In the genomic region with DNA sequence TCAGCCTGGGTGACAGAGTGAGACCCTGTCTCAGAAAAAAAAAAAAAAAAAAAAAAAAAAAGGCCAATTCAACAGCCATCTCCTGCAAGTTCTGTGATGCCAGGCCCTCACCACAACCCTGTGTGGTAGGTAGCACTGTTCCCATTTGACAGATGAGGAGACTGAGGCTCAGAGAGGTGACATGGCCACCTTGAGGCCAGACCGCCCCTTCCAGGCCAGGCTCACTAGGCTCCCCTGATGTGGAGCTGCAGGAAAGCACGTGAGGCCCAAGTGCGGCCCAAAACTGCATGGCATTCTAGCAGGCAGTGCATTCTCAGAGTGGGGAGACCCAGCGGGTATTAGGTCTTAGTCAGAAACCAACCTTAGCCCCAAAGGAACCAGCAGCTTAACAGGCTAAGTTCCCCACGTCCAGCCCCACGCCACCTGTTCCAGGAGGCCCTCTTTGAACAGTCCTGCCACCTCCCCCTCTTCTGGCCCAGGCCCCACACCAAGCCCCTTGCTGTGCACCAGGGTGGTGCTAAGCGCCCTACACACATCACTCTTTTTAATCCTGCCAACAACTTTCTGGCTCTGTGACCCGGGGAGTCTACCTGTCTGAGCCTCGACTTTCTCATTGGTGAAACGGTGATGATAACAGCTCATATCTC, we compare ENCODE assay signal across 1 cellular context.
TF ChIP-seq lines count a peak whose summit lies in the region.

No MANE protein-coding gene starts in this region.

TF ChIP-seq in endothelial cell of umbilical vein, 7 proteins besides CTCF, POLR2A, EP300 and RAD21:
- TF ChIP-seq FOS (IDR thresholded peaks at IDR 0.05; ENCODE audit: borderline replicate concordance, insufficient read depth, low read length) (no peak), GATA2 (IDR thresholded peaks at IDR 0.05; ENCODE audit: insufficient read depth, insufficient read length, low read depth, low read length) (no peak), EZH2 (IDR thresholded peaks at IDR 0.05; ENCODE audit: borderline replicate concordance, low read depth, low read length, severe bottlenecking) (no peak), JUN (IDR thresholded peaks at IDR 0.05; ENCODE audit: borderline replicate concordance, insufficient read depth, insufficient read length, low read depth) (no peak), MYC (IDR thresholded peaks at IDR 0.05; ENCODE audit: low read depth, low read length) (no peak)
- TF ChIP-seq, protein P1, sequence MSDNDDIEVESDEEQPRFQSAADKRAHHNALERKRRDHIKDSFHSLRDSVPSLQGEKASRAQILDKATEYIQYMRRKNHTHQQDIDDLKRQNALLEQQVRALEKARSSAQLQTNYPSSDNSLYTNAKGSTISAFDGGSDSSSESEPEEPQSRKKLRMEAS (IDR thresholded peaks at IDR 0.05; ENCODE audit: insufficient read depth, insufficient read length) = no peak
